8 cellular contexts compared by ENCODE assay signal in genomic region chr1:167051907-167052306, GRCh38. TPM values are rescaled to one million over a fixed set of nuclear protein-coding genes. Genes with fewer than 3 reads are reported as not detected.
"Had no signal": no experiment of that assay in that cellular context is flagged by ENCODE, and none has a peak within 500 bp of the region (broad histone marks: within the 10 kb centered on the region; RNA-seq: fewer than 3 reads in every experiment).

No MANE protein-coding gene starts in this region.

- H3K4me3 Mint-ChIP-seq: HFFc6 had no signal

- H3K27ac Mint-ChIP-seq: HFFc6, IgD-negative memory B cell had no signal

- H3K9me3 ChIP-seq: HAP-1 had no signal

- H3K27ac ChIP-seq: GM23248, HL-60 had no signal

- H3K4me1 Mint-ChIP-seq: IgD-negative memory B cell had no signal

- H3K4me3 ChIP-seq: GM23248, HAP-1 had no signal

- H3K27me3 Mint-ChIP-seq: IgD-negative memory B cell had no signal

- H3K36me3 Mint-ChIP-seq: IgD-negative memory B cell had no signal

- H3K36me3 ChIP-seq: HAP-1 had no signal

- H3K4me1 ChIP-seq: HAP-1 had no signal

- H3K9me3 Mint-ChIP-seq: HFFc6 had no signal

- DNase-seq: GOT3 had no signal

RNA-seq across cellular contexts. Expression of gene GPA33, which starts 38.3 kb away (rescaled TPM):
- total RNA-seq: GM23248, H4, HepG2, HFFc6 had no signal

RNA-seq across cellular contexts. Expression of gene STYXL2, which starts 42.0 kb away (rescaled TPM):
- total RNA-seq: GM23248, HepG2, HFFc6 had no signal
